ENCODE assay signal across 8 cellular contexts in the genomic region with DNA sequence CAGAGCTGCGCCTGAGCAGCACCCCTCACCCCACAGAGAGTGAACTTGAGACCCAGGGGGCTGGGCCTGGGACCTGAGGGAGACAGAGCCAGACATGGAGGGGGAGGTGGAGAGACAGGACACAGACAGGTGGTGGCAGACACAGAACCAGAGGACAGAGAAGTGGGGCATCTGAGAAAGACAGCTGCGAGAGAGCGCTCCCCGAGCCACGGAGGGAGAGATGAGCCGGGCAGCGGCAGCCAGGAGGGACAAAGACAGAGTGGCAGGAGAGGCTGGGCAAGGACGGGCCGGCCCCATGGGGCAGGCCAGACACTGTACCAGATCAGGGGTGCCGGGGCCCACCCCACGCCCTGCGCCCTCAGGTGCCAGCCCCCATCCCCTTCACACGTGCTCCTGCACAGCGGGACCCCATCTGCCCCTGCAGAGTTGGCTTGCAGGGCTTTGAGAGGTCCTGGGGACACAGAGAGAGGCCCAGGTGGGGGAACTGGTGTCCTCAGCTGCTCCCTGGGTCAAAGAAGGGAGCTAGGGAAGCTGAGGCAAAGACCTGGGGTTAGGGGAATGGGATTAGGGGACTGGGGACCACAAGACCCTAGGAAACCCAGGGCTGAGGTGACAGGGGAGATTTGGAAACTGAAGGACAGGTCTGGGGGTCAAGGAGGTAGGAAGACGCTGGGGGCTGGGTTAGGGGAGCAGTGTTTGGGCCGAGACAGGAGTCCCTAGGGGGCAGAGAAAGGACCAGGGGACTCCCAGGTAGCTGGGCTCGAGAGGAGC. TPM values are rescaled to one million over a fixed set of nuclear protein-coding genes. Genes with fewer than 3 reads are reported as not detected.
DNase-seq lines count a peak whose midpoint lies in the region; ATAC-seq, FAIRE-seq and TF ChIP-seq lines count a peak whose summit lies in the region.
"Had no signal": no experiment of that assay in that cellular context is flagged by ENCODE, and none has a peak within 500 bp of the region (broad histone marks: within the 10 kb centered on the region; RNA-seq: fewer than 3 reads in every experiment).

No MANE protein-coding gene starts in this region.

- no peaks in the 10 kb centered on the region; the same call in 1 of the 2 replicates for H3K4me1 ChIP-seq in GM12878 (ENCODE audit: control insufficient read depth, insufficient read depth, low read length)

- FAIRE-seq in GM12878 (lab: Jason Lieb, UNC), result no peak
- FAIRE-seq: GM12892, TTC549 had no signal

- TF ChIP-seq RAD21 in GM12878 (IDR thresholded peaks at IDR 0.05; ENCODE audit: insufficient read depth, low read depth, low read length), result no peak

- H3K9ac ChIP-seq in GM12878 (ENCODE audit: control insufficient read depth, insufficient read depth, low read length), result no peak overlapping the region

- H3K4me3 Mint-ChIP-seq in Calu3 (ENCODE audit: low read depth, unreplicated experiment) (peak overlapping the region; percentile 60), natural killer cell (peak overlapping the region; percentile 68)

- TF ChIP-seq EP300 in GM12878 (IDR thresholded peaks at IDR 0.05; ENCODE audit: borderline replicate concordance in 1 of 2, control insufficient read depth in 1 of 2, low read depth in 2 of 2, low read length in 2 of 2), result no peak

- peaks cover 19% of the 10 kb centered on the region for H3K36me3 Mint-ChIP-seq in Calu3 (ENCODE audit: insufficient read depth, unreplicated experiment)
- H3K36me3 Mint-ChIP-seq in natural killer cell, result no peaks in the 10 kb centered on the region

- TF ChIP-seq POLR2A in GM12878 (IDR thresholded peaks at IDR 0.05; ENCODE audit: low read depth, low read length) (no peak), erythroblast (IDR thresholded peaks at IDR 0.05; ENCODE audit: low read length) (no peak)

- ATAC-seq in GM12878, result no peak; the same call in 2 of the 3 replicates
- no peak for ATAC-seq in natural killer cell
- no peak for ATAC-seq in HG03108 (IDR thresholded peaks at IDR 0.05; ENCODE audit: unreplicated experiment)

- H3K27me3 Mint-ChIP-seq in Calu3 (ENCODE audit: unreplicated experiment) (peaks cover 56% of the 10 kb centered on the region), natural killer cell (ENCODE audit: low read depth in 2 of 2) (peaks cover 18 to 32% of the 10 kb centered on the region in 2 donors)

- no peak overlapping the region for H3K4me3 ChIP-seq in GM12878

- no peak overlapping the region; the same call in 1 of the 2 replicates for H3K4me2 ChIP-seq in GM12878 (ENCODE audit: control insufficient read depth, insufficient read depth)

- H3K27ac Mint-ChIP-seq in Calu3 (ENCODE audit: unreplicated experiment), result no peak overlapping the region
- peak overlapping the region in 1 of 2 donors; percentile 75 for H3K27ac Mint-ChIP-seq in natural killer cell

- RAD21 ChIA-PET in GM12878 (lab: Charles Lee; ENCODE audit: unreplicated experiment), result interaction anchor here (0.6 kb wide), 1 partner anchor 443 kb away, joined by 3 read pairs; no protein-coding TSS in a partner anchor

- H3K9me3 ChIP-seq in GM12878 (replicated peaks; ENCODE audit: control insufficient read depth, insufficient read depth, low read length), result no peaks in the 10 kb centered on the region

- peaks cover 9 to 12% of the 10 kb centered on the region in 2 experiments; a peak in 3 of 4 replicates for H3K27me3 ChIP-seq in GM12878 (replicated peaks in 1 of 2; ENCODE audit: control insufficient read depth in 2 of 2, insufficient read depth in 2 of 2, low read length in 1 of 2)

- 57% methylated on average over 15 of the region's 17 CpGs for WGBS in GM12878 (ENCODE audit: insufficient coverage, insufficient replicate concordance, low lambda C conversion rate, missing lambda C conversion rate)

- H3K9me3 Mint-ChIP-seq in Calu3 (ENCODE audit: low read depth, unreplicated experiment) (no peaks in the 10 kb centered on the region), natural killer cell (no peaks in the 10 kb centered on the region)

- SMC1A ChIA-PET in GM12878 (lab: Charles Lee; ENCODE audit: uncharacterized antibody, unreplicated experiment), result interaction anchor here (0.6 kb wide), 1 partner anchor 101 kb away, joined by 4 read pairs; no protein-coding TSS in a partner anchor

- H3K27ac ChIP-seq in GM12878 (ENCODE audit: control insufficient read depth, insufficient read depth), result no peak overlapping the region

- H3K79me2 ChIP-seq in GM12878 (ENCODE audit: control insufficient read depth, insufficient read depth, low read length), result no peaks in the 10 kb centered on the region

- intact Hi-C loops in Calu3 (cut with micrococcal nuclease; ENCODE audit: unreplicated experiment) (loop anchor here (10.0 kb wide), 1 partner anchor 465 kb away; no protein-coding TSS in a partner anchor), GM12878 (cut with micrococcal nuclease; ENCODE audit: unreplicated experiment) (loop anchor here (5.0 to 10.0 kb wide), 2 partner anchors 53 to 345 kb away; a partner anchor contains a TSS), natural killer cell (cut with micrococcal nuclease) (loop anchor here (10.0 kb wide), 1 partner anchor 425 kb away; no protein-coding TSS in a partner anchor)

- TF ChIP-seq CTCF in Calu3 (IDR thresholded peaks at IDR 0.05; ENCODE audit: unreplicated experiment), result no peak
- no peak for TF ChIP-seq CTCF in GM12878 (IDR thresholded peaks at IDR 0.05 in 2 of 3, conservative IDR thresholded peaks at IDR 0.05 in 1 of 3; ENCODE audit: control insufficient read depth in 2 of 3, extremely low read depth in 1 of 3, insufficient read depth in 1 of 3, low read depth in 3 of 3, low read length in 3 of 3)
- no peak for TF ChIP-seq CTCF in natural killer cell (IDR thresholded peaks at IDR 0.05)
- TF ChIP-seq CTCF in GM13977 (IDR thresholded peaks at IDR 0.05; ENCODE audit: extremely low read depth, insufficient read depth, missing control alignments), result no peak

- in situ Hi-C loops in GM12878 (cut with MboI), result no loop called here
- in situ Hi-C loops in GM13977 (cut with MboI; ENCODE audit: low pct_unique_long_range_greater_than_20kb, low sequenced_read_pairs, unreplicated experiment), result no loop called here

- no peak for DNase-seq in Calu3
- no peak for DNase-seq in GM12878 (ENCODE audit: low read depth, low spot score)
- no peak for DNase-seq in natural killer cell
- no peak for DNase-seq in erythroblast (lab: John Stamatoyannopoulos, UW)
- no peak for DNase-seq in GM13977 (ENCODE audit: low spot score)

- CTCF ChIA-PET in Calu3 (lab: Charles Lee) (no interaction called here), GM12878 (lab: Yijun Ruan, JAX) (interaction anchor here (0.6 kb wide), 1 partner anchor 369 kb away, joined by 4 read pairs; no protein-coding TSS in a partner anchor)

- no peaks in the 10 kb centered on the region; a peak in 1 of 4 replicates for H3K36me3 ChIP-seq in GM12878 (ENCODE audit: control insufficient read depth in 2 of 2, insufficient read depth in 2 of 2, low read length in 1 of 2)

- H3K4me1 Mint-ChIP-seq in Calu3 (ENCODE audit: low read depth, unreplicated experiment) (peaks cover 6% of the 10 kb centered on the region), natural killer cell (peaks cover 0 to 26% of the 10 kb centered on the region in 2 donors)

- POLR2A ChIA-PET in GM12878 (lab: Charles Lee), result no interaction called here

- no TSS peak for BruUV-seq in Calu3 (replicated peaks; lab: Mats Ljungman, UMichigan)
- no TSS peak for BruUV-seq in GM12878 (replicated peaks; lab: Mats Ljungman, UMichigan)

- no peaks in the 10 kb centered on the region; the same call in 1 of the 2 replicates for H4K20me1 ChIP-seq in GM12878 (ENCODE audit: control insufficient read depth, insufficient read depth)

- no peak overlapping the region for H2AFZ ChIP-seq in GM12878 (ENCODE audit: control insufficient read depth, low read depth, low read length)

RNA-seq across cellular contexts. Expression of a gene that starts 0.7 kb away (rescaled TPM):
- total RNA-seq in Calu3 (2022) (0.15 TPM in 1 of 2 replicates, not detected in the other), GM12878 (2014; rRNA removed) (not detected in 2 replicates), GM12878 (2014; rRNA removed; fragmentation: Illumina TruSeq; extraction: Trizol) (not detected in 2 replicates), GM12878 (2021) (not detected in 2 replicates), natural killer cell (under 1 TPM in 1 of 3 donors, not detected in 2; 0.36 TPM)
- total RNA-seq in GM12878 (2013; cell fraction: nucleolus; rRNA removed), result not detected in 2 replicates
- polyA plus RNA-seq in GM12878 (2011; ENCODE audit: low read depth), result 0.35 TPM
- polyA plus RNA-seq in GM12878 (2011; rRNA removed) (0.23 and 0.36 TPM in 2 replicates), GM12878 (2014; fragmentation: Illumina TruSeq; extraction: Trizol) (0.01 TPM in 1 of 2 replicates, not detected in the other), GM12878 (2014; fragmentation: Nextera tagmentation; extraction: Ambion mirVana) (under 1 TPM; 0.14 to 0.26 TPM), GM12878 (2014; rRNA removed) (not detected in 2 replicates), GM12878 (2016; fragmentation: Nextera tagmentation; extraction: Ambion mirVana) (under 1 TPM; 0.11 to 0.29 TPM)
- 0.05 TPM in 1 of 2 replicates, not detected in the other for polyA plus RNA-seq in GM12878 (2011; cell fraction: cytosol; rRNA removed)
- polyA plus RNA-seq in GM12878 (2011; cell fraction: nucleus; rRNA removed), result 1.3 and 1.6 TPM in 2 replicates
- polyA plus RNA-seq in GM12878 (2012), result 0.39 and 0.55 TPM in 2 replicates
- 0.10 TPM in 1 of 2 replicates, not detected in the other for polyA minus RNA-seq in GM12878 (2011; rRNA and poly(A)+ RNA removed)
- not detected in 2 replicates for polyA minus RNA-seq in GM12878 (2011; cell fraction: cytosol; rRNA and poly(A)+ RNA removed)
- not detected in 2 replicates for polyA minus RNA-seq in GM12878 (2011; cell fraction: nucleus; rRNA and poly(A)+ RNA removed)

RNA-seq across cellular contexts. Expression of a gene that starts 16.3 kb away (rescaled TPM):
- total RNA-seq in Calu3 (2022) (not detected in 2 replicates), GM12878 (2014; rRNA removed) (not detected in 2 replicates), GM12878 (2014; rRNA removed; fragmentation: Illumina TruSeq; extraction: Trizol) (not detected in 2 replicates), GM12878 (2021) (not detected in 2 replicates), natural killer cell (under 1 TPM in 1 of 3 donors, not detected in 2; 0.59 TPM)
- 0.35 TPM in 1 of 2 replicates, not detected in the other for total RNA-seq in GM12878 (2013; cell fraction: nucleolus; rRNA removed)
- polyA plus RNA-seq in GM12878 (2011; ENCODE audit: low read depth), result not detected
- polyA plus RNA-seq in GM12878 (2011; rRNA removed) (0.11 TPM in 1 of 2 replicates, not detected in the other), GM12878 (2014; fragmentation: Illumina TruSeq; extraction: Trizol) (not detected in 2 replicates), GM12878 (2014; fragmentation: Nextera tagmentation; extraction: Ambion mirVana) (not detected), GM12878 (2014; rRNA removed) (not detected in 2 replicates), GM12878 (2016; fragmentation: Nextera tagmentation; extraction: Ambion mirVana) (not detected)
- polyA plus RNA-seq in GM12878 (2011; cell fraction: cytosol; rRNA removed), result 0.06 and 0.12 TPM in 2 replicates
- polyA plus RNA-seq in GM12878 (2011; cell fraction: nucleus; rRNA removed), result 0.48 and 1.8 TPM in 2 replicates
- 0.07 TPM in 1 of 2 replicates, not detected in the other for polyA plus RNA-seq in GM12878 (2012)
- polyA minus RNA-seq in GM12878 (2011; rRNA and poly(A)+ RNA removed), result not detected in 2 replicates
- polyA minus RNA-seq in GM12878 (2011; cell fraction: cytosol; rRNA and poly(A)+ RNA removed), result not detected in 2 replicates
- not detected in 2 replicates for polyA minus RNA-seq in GM12878 (2011; cell fraction: nucleus; rRNA and poly(A)+ RNA removed)

RNA-seq across cellular contexts. Expression of a gene that starts 31.2 kb away (rescaled TPM):
- total RNA-seq in Calu3 (2022), result 95.9 and 117 TPM in 2 replicates
- total RNA-seq in GM12878 (2013; cell fraction: nucleolus; rRNA removed), result 0.93 and 1.4 TPM in 2 replicates
- 0.34 and 0.71 TPM in 2 replicates for total RNA-seq in GM12878 (2014; rRNA removed)
- 0.18 and 0.45 TPM in 2 replicates for total RNA-seq in GM12878 (2014; rRNA removed; fragmentation: Illumina TruSeq; extraction: Trizol)
- 0.59 and 1.1 TPM in 2 replicates for total RNA-seq in GM12878 (2021)
- polyA plus RNA-seq in GM12878 (2011; ENCODE audit: low read depth), result 0.33 TPM
- polyA plus RNA-seq in GM12878 (2011; rRNA removed), result 0.63 and 0.80 TPM in 2 replicates
- 3.4 and 4.0 TPM in 2 replicates for polyA plus RNA-seq in GM12878 (2011; cell fraction: cytosol; rRNA removed)
- 0.82 and 1.3 TPM in 2 replicates for polyA plus RNA-seq in GM12878 (2011; cell fraction: nucleus; rRNA removed)
- polyA plus RNA-seq in GM12878 (2012), result 0.45 and 0.91 TPM in 2 replicates
- polyA plus RNA-seq in GM12878 (2014; fragmentation: Illumina TruSeq; extraction: Trizol), result 0.16 TPM in 1 of 2 replicates, not detected in the other
- polyA plus RNA-seq in GM12878 (2014; fragmentation: Nextera tagmentation; extraction: Ambion mirVana), result under 1 TPM in 1 of 2 experiments, not detected in 1; 0.07 TPM
- polyA plus RNA-seq in GM12878 (2014; rRNA removed), result 0.56 and 0.76 TPM in 2 replicates
- polyA plus RNA-seq in GM12878 (2016; fragmentation: Nextera tagmentation; extraction: Ambion mirVana), result under 1 TPM; 0.71 to 0.94 TPM
- polyA minus RNA-seq in GM12878 (2011; rRNA and poly(A)+ RNA removed), result 1.2 and 2.3 TPM in 2 replicates
- not detected in 2 replicates for polyA minus RNA-seq in GM12878 (2011; cell fraction: cytosol; rRNA and poly(A)+ RNA removed)
- polyA minus RNA-seq in GM12878 (2011; cell fraction: nucleus; rRNA and poly(A)+ RNA removed), result 0.67 TPM in 1 of 2 replicates, not detected in the other
- not detected for total RNA-seq in natural killer cell

RNA-seq across cellular contexts. Expression of a gene that starts 52.6 kb away (rescaled TPM):
- total RNA-seq in Calu3 (2022) (57.4 and 61.1 TPM in 2 replicates), GM12878 (2014; rRNA removed) (40.7 and 49.1 TPM in 2 replicates), GM12878 (2014; rRNA removed; fragmentation: Illumina TruSeq; extraction: Trizol) (50.5 and 59.0 TPM in 2 replicates), GM12878 (2021) (55.7 and 56.5 TPM in 2 replicates), natural killer cell (100 to 1,000 TPM in 1 of 3 donors, 10 to 100 TPM in 2; 84.5 to 114 (median 85.5) TPM)
- 576 and 594 TPM in 2 replicates for total RNA-seq in GM12878 (2013; cell fraction: nucleolus; rRNA removed)
- polyA plus RNA-seq in GM12878 (2011; ENCODE audit: low read depth), result 19.4 TPM
- polyA plus RNA-seq in GM12878 (2011; rRNA removed) (98.3 and 138 TPM in 2 replicates), GM12878 (2014; fragmentation: Illumina TruSeq; extraction: Trizol) (40.4 and 51.5 TPM in 2 replicates), GM12878 (2014; fragmentation: Nextera tagmentation; extraction: Ambion mirVana) (10 to 100 TPM; 17.0 to 19.1 TPM), GM12878 (2014; rRNA removed) (38.3 and 45.2 TPM in 2 replicates), GM12878 (2016; fragmentation: Nextera tagmentation; extraction: Ambion mirVana) (10 to 100 TPM; 34.6 to 38.8 TPM)
- 38.8 and 40.0 TPM in 2 replicates for polyA plus RNA-seq in GM12878 (2011; cell fraction: cytosol; rRNA removed)
- polyA plus RNA-seq in GM12878 (2011; cell fraction: nucleus; rRNA removed), result 99.7 and 103 TPM in 2 replicates
- 25.9 and 33.0 TPM in 2 replicates for polyA plus RNA-seq in GM12878 (2012)
- polyA minus RNA-seq in GM12878 (2011; rRNA and poly(A)+ RNA removed), result 70.4 and 80.5 TPM in 2 replicates
- 21.6 and 38.6 TPM in 2 replicates for polyA minus RNA-seq in GM12878 (2011; cell fraction: cytosol; rRNA and poly(A)+ RNA removed)
- polyA minus RNA-seq in GM12878 (2011; cell fraction: nucleus; rRNA and poly(A)+ RNA removed), result 43.3 and 65.3 TPM in 2 replicates

RNA-seq across cellular contexts. Expression of a gene that starts 52.9 kb away (rescaled TPM):
- 186 and 188 TPM in 2 replicates for total RNA-seq in Calu3 (2022)
- total RNA-seq in GM12878 (2013; cell fraction: nucleolus; rRNA removed), result 140 and 147 TPM in 2 replicates
- total RNA-seq in GM12878 (2014; rRNA removed), result 169 and 170 TPM in 2 replicates
- total RNA-seq in GM12878 (2014; rRNA removed; fragmentation: Illumina TruSeq; extraction: Trizol), result 113 TPM in 2 replicates
- 158 and 159 TPM in 2 replicates for total RNA-seq in GM12878 (2021)
- polyA plus RNA-seq in GM12878 (2011; ENCODE audit: low read depth), result 150 TPM
- 82.0 and 85.6 TPM in 2 replicates for polyA plus RNA-seq in GM12878 (2011; rRNA removed)
- polyA plus RNA-seq in GM12878 (2011; cell fraction: cytosol; rRNA removed), result 64.5 and 86.8 TPM in 2 replicates
- 113 and 117 TPM in 2 replicates for polyA plus RNA-seq in GM12878 (2011; cell fraction: nucleus; rRNA removed)
- polyA plus RNA-seq in GM12878 (2012), result 119 and 138 TPM in 2 replicates
- 179 and 220 TPM in 2 replicates for polyA plus RNA-seq in GM12878 (2014; fragmentation: Illumina TruSeq; extraction: Trizol)
- polyA plus RNA-seq in GM12878 (2014; fragmentation: Nextera tagmentation; extraction: Ambion mirVana), result 10 to 100 TPM; 39.9 to 66.4 TPM
- 112 and 129 TPM in 2 replicates for polyA plus RNA-seq in GM12878 (2014; rRNA removed)
- polyA plus RNA-seq in GM12878 (2016; fragmentation: Nextera tagmentation; extraction: Ambion mirVana), result 100 to 1,000 TPM; 193 to 202 TPM
- 92.7 and 110 TPM in 2 replicates for polyA minus RNA-seq in GM12878 (2011; rRNA and poly(A)+ RNA removed)
- polyA minus RNA-seq in GM12878 (2011; cell fraction: cytosol; rRNA and poly(A)+ RNA removed), result 45.7 and 53.5 TPM in 2 replicates
- 34.2 and 41.5 TPM in 2 replicates for polyA minus RNA-seq in GM12878 (2011; cell fraction: nucleus; rRNA and poly(A)+ RNA removed)
- 100 to 1,000 TPM; 163 to 223 (median 197) TPM for total RNA-seq in natural killer cell

Comparison
In these comparisons a context has a peak if more than half of its experiments do, and no peak if none do; other contexts are left out.
1. RNA of a gene that starts 31.2 kb away (total RNA-seq): 95.9 to 117 TPM in Calu3; 0.18 to 1.4 TPM in GM12878 and not detected in natural killer cell; every median in the first group is over 10 times any median in the second.